ENCODE assay signal across 23 cellular contexts in the genomic region with DNA sequence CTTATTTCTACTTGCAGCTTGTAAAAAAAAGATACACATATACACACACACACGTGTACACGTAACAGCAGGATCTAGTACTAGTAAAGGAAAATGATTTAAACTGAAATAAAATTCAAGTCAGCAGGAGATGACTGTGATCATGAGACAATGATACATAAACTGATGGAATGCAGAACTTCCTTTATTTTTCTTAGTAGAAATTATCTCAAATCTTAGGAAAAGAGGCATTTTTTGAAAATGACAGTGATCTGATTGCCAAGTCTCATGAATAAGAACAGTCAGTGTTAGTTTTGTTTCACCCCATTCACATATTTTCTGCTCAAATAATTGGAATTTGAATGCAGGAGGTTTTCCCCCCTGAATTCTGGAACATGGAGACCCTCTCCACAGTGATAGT. TPM values are rescaled to one million over a fixed set of nuclear protein-coding genes. Genes with fewer than 3 reads are reported as not detected.
DNase-seq lines count a peak whose midpoint lies in the region; ATAC-seq, FAIRE-seq and TF ChIP-seq lines count a peak whose summit lies in the region.
"Had no signal": no experiment of that assay in that cellular context is flagged by ENCODE, and none has a peak within 500 bp of the region (broad histone marks: within the 10 kb centered on the region; RNA-seq: fewer than 3 reads in every experiment).

No MANE protein-coding gene starts in this region.

- intact Hi-C loops in MCF 10A (cut with micrococcal nuclease) (no loop called here), mammary epithelial cell (cut with micrococcal nuclease) (no loop called here), kidney (cut with DNase I) (no loop called here)

- no peak for ATAC-seq in HG02970 (IDR thresholded peaks at IDR 0.05; ENCODE audit: low FRiP score, unreplicated experiment)
- ATAC-seq: activated naive CD4-positive, alpha-beta T cell treated with anti-CD3 and anti-CD28 coated beads, Interleukin-2, amount 50 U/mL, for 72 hours; Panc1 had no signal

- CTCF ChIA-PET in MCF 10A (lab: Yijun Ruan, JAX) (interaction anchor here (2.5 kb wide), 1 partner anchor 10 kb away, joined by 16 read pairs; a partner anchor contains a TSS), mammary epithelial cell (lab: Charles Lee; ENCODE audit: low non-redundant PET) (no interaction called here)

- in situ Hi-C loops in mammary epithelial cell (cut with MboI; ENCODE audit: low sequenced_read_pairs in 2 of 2), result no loop called here

- TF ChIP-seq CTCF in MCF 10A (IDR thresholded peaks at IDR 0.05; ENCODE audit: unreplicated experiment) (no peak), mammary epithelial cell (conservative IDR thresholded peaks at IDR 0.05 in 1 of 2, IDR thresholded peaks at IDR 0.05 in 1 of 2; ENCODE audit: extremely low read depth in 1 of 2, insufficient read depth in 1 of 2, low read depth in 1 of 2, low read length in 2 of 2) (no peak), cardiac fibroblast (IDR thresholded peaks at IDR 0.05; ENCODE audit: low read depth, low read length) (no peak), kidney (IDR thresholded peaks at IDR 0.05; ENCODE audit: borderline replicate concordance, extremely low read depth, insufficient read depth) (no peak)

- no peak for DNase-seq in MCF 10A (ENCODE audit: unreplicated experiment)
- DNase-seq in mammary epithelial cell, result no peak
- DNase-seq in cardiac fibroblast (ENCODE audit: low read depth in 2 of 2), result peak; percentile 38 to 73
- no peak for DNase-seq in kidney
- no peak for DNase-seq in HuH-7.5 (ENCODE audit: low spot score)
- DNase-seq in NCI-H2227 treated with DMSO at 0.1 percent for 48 hours (lab: John Stamatoyannopoulos, UW), result no peak
- DNase-seq: activated CD4-positive, alpha-beta T cell treated with anti-CD3 and anti-CD28 coated beads, Interleukin-2, amount 50 U/mL, for 4 hours; activated T-cell treated with anti-CD3 and anti-CD28 coated beads, Interleukin-2, amount 50 U/mL, for 1 hour; caudate nucleus; DMS79; KG1; NCI-H1048; NCI-H82; stimulated activated CD4-positive, alpha-beta T cell treated with anti-CD3 and anti-CD28 coated beads, Interleukin-4, amount 100 ng/mL, for 1 hour; transverse colon had no signal

- H3K36me3 ChIP-seq in mammary epithelial cell (ENCODE audit: insufficient read depth, low read length), result no peaks in the 10 kb centered on the region
- H3K36me3 ChIP-seq in kidney (ENCODE audit: control insufficient read depth in 1 of 2, insufficient read depth in 2 of 2, low read length in 2 of 2), result no peaks in the 10 kb centered on the region
- H3K36me3 ChIP-seq: neutrophil, transverse colon had no signal

- peaks cover 99% of the 10 kb centered on the region for H3K79me2 ChIP-seq in mammary epithelial cell (ENCODE audit: insufficient read depth, low read length)

- no peaks in the 10 kb centered on the region for H3K27me3 ChIP-seq in mammary epithelial cell (ENCODE audit: insufficient read depth, low read length)
- H3K27me3 ChIP-seq: transverse colon had no signal

- peak overlapping the region; percentile 83 for H3K27ac Mint-ChIP-seq in MCF 10A (ENCODE audit: low read depth, unreplicated experiment)
- H3K27ac Mint-ChIP-seq: activated naive CD4-positive, alpha-beta T cell treated with anti-CD3 and anti-CD28 coated beads, Interleukin-2, amount 50 U/mL, for 72 hours; CD14-positive monocyte had no signal

- peaks cover 81% of the 10 kb centered on the region for H3K4me1 Mint-ChIP-seq in MCF 10A (ENCODE audit: insufficient read depth, unreplicated experiment)

- H3K4me2 ChIP-seq in mammary epithelial cell (ENCODE audit: insufficient read depth, low read depth, low read length), result no peak overlapping the region

- peaks cover 24% of the 10 kb centered on the region for H3K4me1 ChIP-seq in mammary epithelial cell (ENCODE audit: insufficient read depth, low read length)
- H3K4me1 ChIP-seq in kidney (ENCODE audit: control insufficient read depth in 1 of 2, insufficient read depth in 1 of 2, low read depth in 1 of 2, low read length in 2 of 2), result peaks cover 8 to 23% of the 10 kb centered on the region in 2 donors

- POLR2A ChIA-PET in MCF 10A (lab: Yijun Ruan, JAX), result interaction anchor here (0.7 to 11.0 kb wide), 7 partner anchors 10 to 83 kb away, joined by 3 to 98 read pairs (median 15); a partner anchor contains a TSS

- 100% methylated on average over 2 of the region's 2 CpGs for WGBS in mammary epithelial cell (ENCODE audit: low coverage, missing lambda C conversion rate)

- H3K4me3 ChIP-seq in mammary epithelial cell (replicated peaks in 1 of 3; ENCODE audit: insufficient read depth in 1 of 3, low read depth in 2 of 3, low read length in 3 of 3) (no peak overlapping the region), cardiac fibroblast (replicated peaks in 1 of 2; ENCODE audit: low read depth in 2 of 2, low read length in 2 of 2) (no peak overlapping the region), kidney (ENCODE audit: low read length in 2 of 2) (no peak overlapping the region)
- H3K4me3 ChIP-seq: transverse colon had no signal

- BruUV-seq in MCF 10A (replicated peaks; lab: Mats Ljungman, UMichigan) (no TSS peak), mammary epithelial cell (replicated peaks; lab: Mats Ljungman, UMichigan) (no TSS peak)

- no peak overlapping the region for H3K4me3 Mint-ChIP-seq in MCF 10A (ENCODE audit: unreplicated experiment)
- H3K4me3 Mint-ChIP-seq: CD14-positive monocyte had no signal

- H3K9ac ChIP-seq in mammary epithelial cell (ENCODE audit: insufficient read depth, low read length), result no peak overlapping the region
- H3K9ac ChIP-seq in kidney (ENCODE audit: low read length in 2 of 2), result no peak overlapping the region

- H3K36me3 Mint-ChIP-seq in MCF 10A (ENCODE audit: insufficient read depth, unreplicated experiment), result peaks cover 14% of the 10 kb centered on the region
- H3K36me3 Mint-ChIP-seq: activated naive CD4-positive, alpha-beta T cell treated with anti-CD3 and anti-CD28 coated beads, Interleukin-2, amount 50 U/mL, for 72 hours; CD14-positive monocyte had no signal

- H3K9me3 ChIP-seq in mammary epithelial cell (replicated peaks; ENCODE audit: insufficient read depth, low read length), result no peaks in the 10 kb centered on the region
- no peaks in the 10 kb centered on the region for H3K9me3 ChIP-seq in kidney (ENCODE audit: control insufficient read depth in 1 of 2, low read length in 2 of 2)
- H3K9me3 ChIP-seq: neutrophil, transverse colon had no signal

- H3K27me3 Mint-ChIP-seq in MCF 10A (ENCODE audit: insufficient read depth, unreplicated experiment), result no peaks in the 10 kb centered on the region

- dilution Hi-C loops in mammary epithelial cell (cut with HindIII; ENCODE audit: low sequenced_read_pairs), result loop anchor here (25.0 kb wide), 1 partner anchor 216 kb away; no protein-coding TSS in a partner anchor

- H4K20me1 ChIP-seq in mammary epithelial cell (ENCODE audit: insufficient read depth, low read length), result no peaks in the 10 kb centered on the region

- H2AFZ ChIP-seq in mammary epithelial cell (ENCODE audit: low read depth, low read length), result no peak overlapping the region

- FAIRE-seq in kidney (lab: Jason Lieb, UNC), result peak; percentile 21

- H3K9me3 Mint-ChIP-seq in MCF 10A (ENCODE audit: unreplicated experiment), result no peaks in the 10 kb centered on the region
- H3K9me3 Mint-ChIP-seq: activated naive CD4-positive, alpha-beta T cell treated with anti-CD3 and anti-CD28 coated beads, Interleukin-2, amount 50 U/mL, for 72 hours; CD14-positive monocyte had no signal

- H3K27ac ChIP-seq in mammary epithelial cell (ENCODE audit: insufficient read depth, low read depth, low read length), result no peak overlapping the region
- H3K27ac ChIP-seq in kidney (ENCODE audit: low read depth in 2 of 2, low read length in 2 of 2), result peak overlapping the region in 1 of 2 donors; percentile 59
- peak overlapping the region; percentile 25 for H3K27ac ChIP-seq in temporal lobe (ENCODE audit: low read depth, low read length)
- H3K27ac ChIP-seq: 22Rv1, HL-60, neutrophil had no signal

RNA-seq across cellular contexts. Expression of a gene that starts 11.2 kb away (rescaled TPM):
- 159 and 201 TPM in 2 replicates for total RNA-seq in MCF 10A (2022)
- 10 to 100 TPM; 75.8 to 81.7 TPM for total RNA-seq in mammary epithelial cell
- polyA plus RNA-seq in mammary epithelial cell, result 60.8 TPM
- 74.3 TPM for polyA minus RNA-seq in mammary epithelial cell
- 65.6 TPM for total RNA-seq in kidney
- polyA plus RNA-seq in kidney (ENCODE audit: insufficient read depth, low read depth, low replicate concordance), result 13.4 TPM
- 81.4 TPM for total RNA-seq in temporal lobe

RNA-seq across cellular contexts. Expression of a gene that starts 53.6 kb away (rescaled TPM):
- 1.3 and 1.4 TPM in 2 replicates for total RNA-seq in MCF 10A (2022)
- 10 to 100 TPM in 1 of 2 donors, 1 to 10 TPM in 1; 2.3 to 11.3 TPM for total RNA-seq in mammary epithelial cell
- polyA plus RNA-seq in mammary epithelial cell, result 20.2 TPM
- polyA minus RNA-seq in mammary epithelial cell, result 11.2 TPM
- 35.8 TPM for total RNA-seq in kidney
- 353 TPM for polyA plus RNA-seq in kidney (ENCODE audit: insufficient read depth, low read depth, low replicate concordance)
- 1,168 TPM for total RNA-seq in temporal lobe
- polyA plus RNA-seq: CD14-positive monocyte had no signal

Comparison
In these comparisons a context has a peak if more than half of its experiments do, and no peak if none do; other contexts are left out.
1. DNase-seq: peak in cardiac fibroblast (2 of 2); none in MCF 10A (single experiment), mammary epithelial cell (single experiment), kidney (single experiment), HuH-7.5 (single experiment) and NCI-H2227 treated with DMSO at 0.1 percent for 48 hours (single experiment).
2. RNA of a gene that starts 53.6 kb away (total RNA-seq): 1,168 TPM in temporal lobe (single experiment); 35.8 TPM in kidney (single experiment), 2.3 to 11.3 TPM in mammary epithelial cell and 1.3 to 1.4 TPM in MCF 10A; every median in the first group is over 10 times any median in the second.